ENCODE assay signal across 2 cellular contexts in genomic region chr19:40686882-40687524, GRCh38.
A peak's percentile ranks its signal among the peaks of the same experiment; 100 is the strongest.
TF ChIP-seq lines count a peak whose summit lies in the region.

No MANE protein-coding gene starts in this region.

TF ChIP-seq in K562, 482 proteins besides CTCF, POLR2A, EP300 and RAD21:
- TF ChIP-seq MYNN (IDR thresholded peaks at IDR 0.05), result peak; percentile 85; the same call in 1 of the 2 replicates
- no peak for TF ChIP-seq MYNN (CRISPR knock-in tag; IDR thresholded peaks at IDR 0.05)
- 0 out of 2 replicates have a peak, but pooled peaks have one; percentile 46 for TF ChIP-seq MXI1 (IDR thresholded peaks at IDR 0.05; ENCODE audit: low read depth, low read length)
- TF ChIP-seq, protein P1, sequence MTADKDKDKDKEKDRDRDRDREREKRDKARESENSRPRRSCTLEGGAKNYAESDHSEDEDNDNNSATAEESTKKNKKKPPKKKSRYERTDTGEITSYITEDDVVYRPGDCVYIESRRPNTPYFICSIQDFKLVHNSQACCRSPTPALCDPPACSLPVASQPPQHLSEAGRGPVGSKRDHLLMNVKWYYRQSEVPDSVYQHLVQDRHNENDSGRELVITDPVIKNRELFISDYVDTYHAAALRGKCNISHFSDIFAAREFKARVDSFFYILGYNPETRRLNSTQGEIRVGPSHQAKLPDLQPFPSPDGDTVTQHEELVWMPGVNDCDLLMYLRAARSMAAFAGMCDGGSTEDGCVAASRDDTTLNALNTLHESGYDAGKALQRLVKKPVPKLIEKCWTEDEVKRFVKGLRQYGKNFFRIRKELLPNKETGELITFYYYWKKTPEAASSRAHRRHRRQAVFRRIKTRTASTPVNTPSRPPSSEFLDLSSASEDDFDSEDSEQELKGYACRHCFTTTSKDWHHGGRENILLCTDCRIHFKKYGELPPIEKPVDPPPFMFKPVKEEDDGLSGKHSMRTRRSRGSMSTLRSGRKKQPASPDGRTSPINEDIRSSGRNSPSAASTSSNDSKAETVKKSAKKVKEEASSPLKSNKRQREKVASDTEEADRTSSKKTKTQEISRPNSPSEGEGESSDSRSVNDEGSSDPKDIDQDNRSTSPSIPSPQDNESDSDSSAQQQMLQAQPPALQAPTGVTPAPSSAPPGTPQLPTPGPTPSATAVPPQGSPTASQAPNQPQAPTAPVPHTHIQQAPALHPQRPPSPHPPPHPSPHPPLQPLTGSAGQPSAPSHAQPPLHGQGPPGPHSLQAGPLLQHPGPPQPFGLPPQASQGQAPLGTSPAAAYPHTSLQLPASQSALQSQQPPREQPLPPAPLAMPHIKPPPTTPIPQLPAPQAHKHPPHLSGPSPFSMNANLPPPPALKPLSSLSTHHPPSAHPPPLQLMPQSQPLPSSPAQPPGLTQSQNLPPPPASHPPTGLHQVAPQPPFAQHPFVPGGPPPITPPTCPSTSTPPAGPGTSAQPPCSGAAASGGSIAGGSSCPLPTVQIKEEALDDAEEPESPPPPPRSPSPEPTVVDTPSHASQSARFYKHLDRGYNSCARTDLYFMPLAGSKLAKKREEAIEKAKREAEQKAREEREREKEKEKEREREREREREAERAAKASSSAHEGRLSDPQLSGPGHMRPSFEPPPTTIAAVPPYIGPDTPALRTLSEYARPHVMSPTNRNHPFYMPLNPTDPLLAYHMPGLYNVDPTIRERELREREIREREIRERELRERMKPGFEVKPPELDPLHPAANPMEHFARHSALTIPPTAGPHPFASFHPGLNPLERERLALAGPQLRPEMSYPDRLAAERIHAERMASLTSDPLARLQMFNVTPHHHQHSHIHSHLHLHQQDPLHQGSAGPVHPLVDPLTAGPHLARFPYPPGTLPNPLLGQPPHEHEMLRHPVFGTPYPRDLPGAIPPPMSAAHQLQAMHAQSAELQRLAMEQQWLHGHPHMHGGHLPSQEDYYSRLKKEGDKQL (CRISPR knock-in tag; IDR thresholded peaks at IDR 0.05; ENCODE audit: borderline replicate concordance), result 0 out of 2 replicates have a peak, but pooled peaks have one; percentile 10
- TF ChIP-seq ZNF717 (CRISPR knock-in tag; IDR thresholded peaks at IDR 0.05), result no peak
- TF ChIP-seq ZNF134 (CRISPR knock-in tag; conservative IDR thresholded peaks at IDR 0.05), result no peak
- no peak for TF ChIP-seq LARP7 (IDR thresholded peaks at IDR 0.05)
- TF ChIP-seq RFX1 (IDR thresholded peaks at IDR 0.05), result peak; percentile 87

TF ChIP-seq in GM23338, 12 proteins besides CTCF, POLR2A, EP300 and RAD21:
- TF ChIP-seq, protein P2, sequence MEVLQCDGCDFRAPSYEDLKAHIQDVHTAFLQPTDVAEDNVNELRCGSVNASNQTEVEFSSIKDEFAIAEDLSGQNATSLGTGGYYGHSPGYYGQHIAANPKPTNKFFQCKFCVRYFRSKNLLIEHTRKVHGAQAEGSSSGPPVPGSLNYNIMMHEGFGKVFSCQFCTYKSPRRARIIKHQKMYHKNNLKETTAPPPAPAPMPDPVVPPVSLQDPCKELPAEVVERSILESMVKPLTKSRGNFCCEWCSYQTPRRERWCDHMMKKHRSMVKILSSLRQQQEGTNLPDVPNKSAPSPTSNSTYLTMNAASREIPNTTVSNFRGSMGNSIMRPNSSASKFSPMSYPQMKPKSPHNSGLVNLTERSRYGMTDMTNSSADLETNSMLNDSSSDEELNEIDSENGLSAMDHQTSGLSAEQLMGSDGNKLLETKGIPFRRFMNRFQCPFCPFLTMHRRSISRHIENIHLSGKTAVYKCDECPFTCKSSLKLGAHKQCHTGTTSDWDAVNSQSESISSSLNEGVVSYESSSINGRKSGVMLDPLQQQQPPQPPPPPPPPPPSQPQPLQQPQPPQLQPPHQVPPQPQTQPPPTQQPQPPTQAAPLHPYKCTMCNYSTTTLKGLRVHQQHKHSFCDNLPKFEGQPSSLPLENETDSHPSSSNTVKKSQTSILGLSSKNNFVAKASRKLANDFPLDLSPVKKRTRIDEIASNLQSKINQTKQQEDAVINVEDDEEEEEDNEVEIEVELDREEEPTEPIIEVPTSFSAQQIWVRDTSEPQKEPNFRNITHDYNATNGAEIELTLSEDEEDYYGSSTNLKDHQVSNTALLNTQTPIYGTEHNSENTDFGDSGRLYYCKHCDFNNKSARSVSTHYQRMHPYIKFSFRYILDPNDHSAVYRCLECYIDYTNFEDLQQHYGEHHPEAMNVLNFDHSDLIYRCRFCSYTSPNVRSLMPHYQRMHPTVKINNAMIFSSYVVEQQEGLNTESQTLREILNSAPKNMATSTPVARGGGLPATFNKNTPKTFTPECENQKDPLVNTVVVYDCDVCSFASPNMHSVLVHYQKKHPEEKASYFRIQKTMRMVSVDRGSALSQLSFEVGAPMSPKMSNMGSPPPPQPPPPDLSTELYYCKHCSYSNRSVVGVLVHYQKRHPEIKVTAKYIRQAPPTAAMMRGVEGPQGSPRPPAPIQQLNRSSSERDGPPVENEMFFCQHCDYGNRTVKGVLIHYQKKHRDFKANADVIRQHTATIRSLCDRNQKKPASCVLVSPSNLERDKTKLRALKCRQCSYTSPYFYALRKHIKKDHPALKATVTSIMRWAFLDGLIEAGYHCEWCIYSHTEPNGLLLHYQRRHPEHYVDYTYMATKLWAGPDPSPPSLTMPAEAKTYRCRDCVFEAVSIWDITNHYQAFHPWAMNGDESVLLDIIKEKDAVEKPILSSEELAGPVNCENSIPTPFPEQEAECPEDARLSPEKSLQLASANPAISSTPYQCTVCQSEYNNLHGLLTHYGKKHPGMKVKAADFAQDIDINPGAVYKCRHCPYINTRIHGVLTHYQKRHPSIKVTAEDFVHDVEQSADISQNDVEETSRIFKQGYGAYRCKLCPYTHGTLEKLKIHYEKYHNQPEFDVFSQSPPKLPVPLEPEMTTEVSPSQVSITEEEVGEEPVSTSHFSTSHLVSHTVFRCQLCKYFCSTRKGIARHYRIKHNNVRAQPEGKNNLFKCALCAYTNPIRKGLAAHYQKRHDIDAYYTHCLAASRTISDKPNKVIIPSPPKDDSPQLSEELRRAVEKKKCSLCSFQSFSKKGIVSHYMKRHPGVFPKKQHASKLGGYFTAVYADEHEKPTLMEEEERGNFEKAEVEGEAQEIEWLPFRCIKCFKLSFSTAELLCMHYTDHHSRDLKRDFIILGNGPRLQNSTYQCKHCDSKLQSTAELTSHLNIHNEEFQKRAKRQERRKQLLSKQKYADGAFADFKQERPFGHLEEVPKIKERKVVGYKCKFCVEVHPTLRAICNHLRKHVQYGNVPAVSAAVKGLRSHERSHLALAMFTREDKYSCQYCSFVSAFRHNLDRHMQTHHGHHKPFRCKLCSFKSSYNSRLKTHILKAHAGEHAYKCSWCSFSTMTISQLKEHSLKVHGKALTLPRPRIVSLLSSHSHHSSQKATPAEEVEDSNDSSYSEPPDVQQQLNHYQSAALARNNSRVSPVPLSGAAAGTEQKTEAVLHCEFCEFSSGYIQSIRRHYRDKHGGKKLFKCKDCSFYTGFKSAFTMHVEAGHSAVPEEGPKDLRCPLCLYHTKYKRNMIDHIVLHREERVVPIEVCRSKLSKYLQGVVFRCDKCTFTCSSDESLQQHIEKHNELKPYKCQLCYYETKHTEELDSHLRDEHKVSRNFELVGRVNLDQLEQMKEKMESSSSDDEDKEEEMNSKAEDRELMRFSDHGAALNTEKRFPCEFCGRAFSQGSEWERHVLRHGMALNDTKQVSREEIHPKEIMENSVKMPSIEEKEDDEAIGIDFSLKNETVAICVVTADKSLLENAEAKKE (CRISPR knock-in tag; IDR thresholded peaks at IDR 0.05), result no peak
- no peak for TF ChIP-seq CREB1 (CRISPR knock-in tag; IDR thresholded peaks at IDR 0.05; ENCODE audit: low read depth)
